Comparison of ENCODE assay signal across 2 cellular contexts in genomic region chr1:44158871-44159270, GRCh38.
TF ChIP-seq lines count a peak whose summit lies in the region.

No MANE protein-coding gene starts in this region.

TF ChIP-seq in HEK293, 187 proteins besides CTCF, POLR2A, EP300 and RAD21 (continued from another document):
- TF ChIP-seq ZNF121 (tag by site-specific recombination; IDR thresholded peaks at IDR 0.05) (no peak), ZNF747 (tag by site-specific recombination; IDR thresholded peaks at IDR 0.05) (no peak), TCF7L2 (IDR thresholded peaks at IDR 0.05; ENCODE audit: borderline replicate concordance, low read depth, low read length) (no peak), ZNF114 (tag by site-specific recombination; IDR thresholded peaks at IDR 0.05) (no peak), ZNF133 (tag by site-specific recombination; IDR thresholded peaks at IDR 0.05) (no peak), ZNF354C (tag by site-specific recombination; IDR thresholded peaks at IDR 0.05; ENCODE audit: borderline replicate concordance, low read depth) (no peak), ZSCAN5A (tag by site-specific recombination; IDR thresholded peaks at IDR 0.05) (no peak), ZNF169 (tag by site-specific recombination; IDR thresholded peaks at IDR 0.05) (no peak), ZNF248 (tag by site-specific recombination; IDR thresholded peaks at IDR 0.05) (peak; percentile 32; the same call in 1 of the 2 replicates), KLF16 (tag by site-specific recombination; IDR thresholded peaks at IDR 0.05) (no peak), HOXA7 (CRISPR knock-in tag; IDR thresholded peaks at IDR 0.05; ENCODE audit: borderline replicate concordance) (no peak), ZNF239 (tag by site-specific recombination; IDR thresholded peaks at IDR 0.05) (no peak), MZF1 (tag by site-specific recombination; IDR thresholded peaks at IDR 0.05; ENCODE audit: borderline replicate concordance) (no peak), GLIS2 (tag by site-specific recombination; IDR thresholded peaks at IDR 0.05) (no peak), ZNF366 (tag by site-specific recombination; conservative IDR thresholded peaks at IDR 0.05) (peak; percentile 79), PRDM1 (tag by site-specific recombination; IDR thresholded peaks at IDR 0.05) (peak; percentile 80), GFI1B (tag by site-specific recombination; IDR thresholded peaks at IDR 0.05) (no peak)
- TF ChIP-seq, protein P1, sequence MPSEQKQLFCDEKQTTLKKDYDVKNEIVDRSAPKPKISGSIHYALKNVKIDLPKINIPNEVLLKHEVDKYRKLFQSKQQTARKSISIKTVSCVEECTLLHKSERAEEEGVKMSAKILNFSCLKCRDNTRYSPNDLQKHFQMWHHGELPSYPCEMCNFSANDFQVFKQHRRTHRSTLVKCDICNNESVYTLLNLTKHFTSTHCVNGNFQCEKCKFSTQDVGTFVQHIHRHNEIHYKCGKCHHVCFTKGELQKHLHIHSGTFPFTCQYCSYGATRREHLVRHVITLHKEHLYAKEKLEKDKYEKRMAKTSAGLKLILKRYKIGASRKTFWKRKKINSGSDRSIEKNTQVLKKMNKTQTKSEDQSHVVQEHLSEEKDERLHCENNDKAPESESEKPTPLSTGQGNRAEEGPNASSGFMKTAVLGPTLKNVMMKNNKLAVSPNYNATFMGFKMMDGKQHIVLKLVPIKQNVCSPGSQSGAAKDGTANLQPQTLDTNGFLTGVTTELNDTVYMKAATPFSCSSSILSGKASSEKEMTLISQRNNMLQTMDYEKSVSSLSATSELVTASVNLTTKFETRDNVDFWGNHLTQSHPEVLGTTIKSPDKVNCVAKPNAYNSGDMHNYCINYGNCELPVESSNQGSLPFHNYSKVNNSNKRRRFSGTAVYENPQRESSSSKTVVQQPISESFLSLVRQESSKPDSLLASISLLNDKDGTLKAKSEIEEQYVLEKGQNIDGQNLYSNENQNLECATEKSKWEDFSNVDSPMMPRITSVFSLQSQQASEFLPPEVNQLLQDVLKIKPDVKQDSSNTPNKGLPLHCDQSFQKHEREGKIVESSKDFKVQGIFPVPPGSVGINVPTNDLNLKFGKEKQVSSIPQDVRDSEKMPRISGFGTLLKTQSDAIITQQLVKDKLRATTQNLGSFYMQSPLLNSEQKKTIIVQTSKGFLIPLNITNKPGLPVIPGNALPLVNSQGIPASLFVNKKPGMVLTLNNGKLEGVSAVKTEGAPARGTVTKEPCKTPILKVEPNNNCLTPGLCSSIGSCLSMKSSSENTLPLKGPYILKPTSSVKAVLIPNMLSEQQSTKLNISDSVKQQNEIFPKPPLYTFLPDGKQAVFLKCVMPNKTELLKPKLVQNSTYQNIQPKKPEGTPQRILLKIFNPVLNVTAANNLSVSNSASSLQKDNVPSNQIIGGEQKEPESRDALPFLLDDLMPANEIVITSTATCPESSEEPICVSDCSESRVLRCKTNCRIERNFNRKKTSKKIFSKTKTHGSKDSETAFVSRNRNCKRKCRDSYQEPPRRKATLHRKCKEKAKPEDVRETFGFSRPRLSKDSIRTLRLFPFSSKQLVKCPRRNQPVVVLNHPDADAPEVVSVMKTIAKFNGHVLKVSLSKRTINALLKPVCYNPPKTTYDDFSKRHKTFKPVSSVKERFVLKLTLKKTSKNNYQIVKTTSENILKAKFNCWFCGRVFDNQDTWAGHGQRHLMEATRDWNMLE (tag by site-specific recombination; conservative IDR thresholded peaks at IDR 0.05; ENCODE audit: low read depth), result no peak
- TF ChIP-seq, protein P2, sequence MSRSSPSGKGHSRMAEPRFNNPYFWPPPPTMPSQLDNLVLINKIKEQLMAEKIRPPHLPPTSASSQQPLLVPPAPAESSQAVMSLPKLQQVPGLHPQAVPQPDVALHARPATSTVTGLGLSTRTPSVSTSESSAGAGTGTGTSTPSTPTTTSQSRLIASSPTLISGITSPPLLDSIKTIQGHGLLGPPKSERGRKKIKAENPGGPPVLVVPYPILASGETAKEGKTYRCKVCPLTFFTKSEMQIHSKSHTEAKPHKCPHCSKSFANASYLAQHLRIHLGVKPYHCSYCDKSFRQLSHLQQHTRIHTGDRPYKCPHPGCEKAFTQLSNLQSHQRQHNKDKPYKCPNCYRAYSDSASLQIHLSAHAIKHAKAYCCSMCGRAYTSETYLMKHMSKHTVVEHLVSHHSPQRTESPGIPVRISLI (tag by site-specific recombination; IDR thresholded peaks at IDR 0.05), result no peak
TF ChIP-seq in HEK293: peak in this region for 3.

TF ChIP-seq in K562, 482 proteins besides CTCF, POLR2A, EP300 and RAD21 (continued from another document):
- peak; percentile 83 for TF ChIP-seq ZNF512 (tag; IDR thresholded peaks at IDR 0.05)
